In genomic region chr5:139839918-139840317, GRCh38 we compare ENCODE assay signal across 17 cellular contexts. TPM values are rescaled to one million over a fixed set of nuclear protein-coding genes. Genes with fewer than 3 reads are reported as not detected.
DNase-seq lines count a peak whose midpoint lies in the region; ATAC-seq and TF ChIP-seq lines count a peak whose summit lies in the region.
"Had no signal": no experiment of that assay in that cellular context is flagged by ENCODE, and none has a peak within 500 bp of the region (broad histone marks: within the 10 kb centered on the region; RNA-seq: fewer than 3 reads in every experiment).

No MANE protein-coding gene starts in this region.

- H3K27ac ChIP-seq in RWPE2 (ENCODE audit: poor library complexity, severe bottlenecking) (no peak overlapping the region), osteoblast (ENCODE audit: low read depth, low read length) (no peak overlapping the region), upper lobe of right lung (no peak overlapping the region), tibial nerve (no peak overlapping the region)
- H3K27ac ChIP-seq: BLaER1 had no signal

- no peaks in the 10 kb centered on the region for H3K36me3 Mint-ChIP-seq in activated naive CD8-positive, alpha-beta T cell treated with anti-CD3 and anti-CD28 coated beads, Interleukin-2, amount 10 ng/mL, durations not matched to agents 7 days and 5 days
- H3K36me3 Mint-ChIP-seq in activated naive CD8-positive, alpha-beta T cell treated with anti-CD3 and anti-CD28 coated beads for 36 hours, result no peaks in the 10 kb centered on the region
- H3K36me3 Mint-ChIP-seq: CD8-positive, alpha-beta T cell had no signal

- peaks cover 3% of the 10 kb centered on the region for H3K4me1 Mint-ChIP-seq in activated naive CD8-positive, alpha-beta T cell treated with anti-CD3 and anti-CD28 coated beads, Interleukin-2, amount 10 ng/mL, durations not matched to agents 7 days and 5 days
- peaks cover 12% of the 10 kb centered on the region for H3K4me1 Mint-ChIP-seq in activated naive CD8-positive, alpha-beta T cell treated with anti-CD3 and anti-CD28 coated beads for 36 hours

- no peak for TF ChIP-seq EP300 in tibial nerve (IDR thresholded peaks at IDR 0.05)

- no peak for ATAC-seq in activated naive CD8-positive, alpha-beta T cell treated with anti-CD3 and anti-CD28 coated beads, Interleukin-2, amount 10 ng/mL, durations not matched to agents 7 days and 5 days (ENCODE audit: low read depth)
- no peak for ATAC-seq in RWPE2 (ENCODE audit: low read depth)
- ATAC-seq in upper lobe of right lung, result no peak
- ATAC-seq: CD8-positive, alpha-beta T cell; GM12878 had no signal

- TF ChIP-seq POLR2A in tibial nerve (IDR thresholded peaks at IDR 0.05), result no peak

- no peaks in the 10 kb centered on the region for H3K9me3 Mint-ChIP-seq in activated naive CD8-positive, alpha-beta T cell treated with anti-CD3 and anti-CD28 coated beads, Interleukin-2, amount 10 ng/mL, durations not matched to agents 7 days and 5 days
- no peaks in the 10 kb centered on the region for H3K9me3 Mint-ChIP-seq in activated naive CD8-positive, alpha-beta T cell treated with anti-CD3 and anti-CD28 coated beads for 36 hours
- H3K9me3 Mint-ChIP-seq: CD8-positive, alpha-beta T cell; H9 had no signal

- DNase-seq in activated naive CD8-positive, alpha-beta T cell treated with anti-CD3 and anti-CD28 coated beads, Interleukin-2, amount 10 ng/mL, durations not matched to agents 7 days and 5 days, result peak; percentile 10
- DNase-seq in activated naive CD8-positive, alpha-beta T cell treated with anti-CD3 and anti-CD28 coated beads for 36 hours, result no peak
- DNase-seq in RWPE2 (ENCODE audit: low spot score) (peak; percentile 60), osteoblast (ENCODE audit: insufficient read length, low spot score, missing footprints) (peak; percentile 35), upper lobe of right lung (peak; percentile 15), tibial nerve (ENCODE audit: low spot score in 2 of 2) (no peak), pons (ENCODE audit: low spot score) (no peak)
- DNase-seq: 8988T; Calu3; CD8-positive, alpha-beta T cell; DMS53; DND-41; EL; H9 had no signal

- H3K4me3 ChIP-seq in RWPE2 (ENCODE audit: severe bottlenecking) (no peak overlapping the region), osteoblast (ENCODE audit: insufficient read depth, low read length) (no peak overlapping the region), upper lobe of right lung (no peak overlapping the region), tibial nerve (no peak overlapping the region)
- H3K4me3 ChIP-seq: BLaER1, GM12878 had no signal

- H3K9me3 ChIP-seq in RWPE2 (ENCODE audit: severe bottlenecking), result no peaks in the 10 kb centered on the region
- H3K9me3 ChIP-seq in osteoblast (ENCODE audit: low read depth, low read length), result no peaks in the 10 kb centered on the region
- no peaks in the 10 kb centered on the region for H3K9me3 ChIP-seq in upper lobe of right lung
- no peaks in the 10 kb centered on the region for H3K9me3 ChIP-seq in tibial nerve
- H3K9me3 ChIP-seq: BLaER1 had no signal

- H3K4me1 ChIP-seq in RWPE2 (ENCODE audit: insufficient read depth, poor library complexity, severe bottlenecking), result no peaks in the 10 kb centered on the region
- no peaks in the 10 kb centered on the region for H3K4me1 ChIP-seq in osteoblast (ENCODE audit: insufficient read depth, low read length)
- H3K4me1 ChIP-seq in upper lobe of right lung, result peaks cover 4% of the 10 kb centered on the region
- no peaks in the 10 kb centered on the region for H3K4me1 ChIP-seq in tibial nerve

- H3K36me3 ChIP-seq in RWPE2 (ENCODE audit: low read depth), result no peaks in the 10 kb centered on the region
- no peaks in the 10 kb centered on the region for H3K36me3 ChIP-seq in osteoblast (ENCODE audit: insufficient read depth, low read length)
- H3K36me3 ChIP-seq in upper lobe of right lung, result no peaks in the 10 kb centered on the region
- H3K36me3 ChIP-seq in tibial nerve, result no peaks in the 10 kb centered on the region
- H3K36me3 ChIP-seq: BLaER1 had no signal

- H3K27me3 ChIP-seq in RWPE2 (ENCODE audit: insufficient read depth, poor library complexity, severe bottlenecking), result no peaks in the 10 kb centered on the region
- peaks cover 17% of the 10 kb centered on the region for H3K27me3 ChIP-seq in osteoblast (ENCODE audit: insufficient read depth, low read length)
- no peaks in the 10 kb centered on the region for H3K27me3 ChIP-seq in upper lobe of right lung
- no peaks in the 10 kb centered on the region for H3K27me3 ChIP-seq in tibial nerve
- H3K27me3 ChIP-seq: BLaER1 had no signal

- TF ChIP-seq CTCF in RWPE2 (IDR thresholded peaks at IDR 0.05; ENCODE audit: poor library complexity, severe bottlenecking), result no peak
- no peak for TF ChIP-seq CTCF in osteoblast (IDR thresholded peaks at IDR 0.05; ENCODE audit: extremely low read depth, low read depth, low read length)
- TF ChIP-seq CTCF in upper lobe of right lung (IDR thresholded peaks at IDR 0.05), result no peak
- no peak for TF ChIP-seq CTCF in tibial nerve (IDR thresholded peaks at IDR 0.05)

- no peaks in the 10 kb centered on the region for H3K79me2 ChIP-seq in osteoblast (ENCODE audit: insufficient read depth, low read length)

- H3K27ac Mint-ChIP-seq in activated naive CD8-positive, alpha-beta T cell treated with anti-CD3 and anti-CD28 coated beads, Interleukin-2, amount 10 ng/mL, durations not matched to agents 7 days and 5 days, result no peak overlapping the region
- H3K27ac Mint-ChIP-seq in activated naive CD8-positive, alpha-beta T cell treated with anti-CD3 and anti-CD28 coated beads for 36 hours, result no peak overlapping the region
- H3K27ac Mint-ChIP-seq: CD8-positive, alpha-beta T cell; H9 had no signal

- POLR2A ChIA-PET in activated naive CD8-positive, alpha-beta T cell treated with anti-CD3 and anti-CD28 coated beads, Interleukin-2, amount 10 ng/mL, durations not matched to agents 7 days and 5 days (lab: Charles Lee), result no interaction called here

- intact Hi-C loops in upper lobe of right lung (cut with DNase I), result no loop called here

- no peak overlapping the region for H3K4me3 Mint-ChIP-seq in activated naive CD8-positive, alpha-beta T cell treated with anti-CD3 and anti-CD28 coated beads, Interleukin-2, amount 10 ng/mL, durations not matched to agents 7 days and 5 days
- no peak overlapping the region for H3K4me3 Mint-ChIP-seq in activated naive CD8-positive, alpha-beta T cell treated with anti-CD3 and anti-CD28 coated beads for 36 hours
- H3K4me3 Mint-ChIP-seq: CD8-positive, alpha-beta T cell; H9 had no signal

- H3K27me3 Mint-ChIP-seq in activated naive CD8-positive, alpha-beta T cell treated with anti-CD3 and anti-CD28 coated beads, Interleukin-2, amount 10 ng/mL, durations not matched to agents 7 days and 5 days, result peaks cover 7% of the 10 kb centered on the region
- H3K27me3 Mint-ChIP-seq in activated naive CD8-positive, alpha-beta T cell treated with anti-CD3 and anti-CD28 coated beads for 36 hours, result peaks cover 11% of the 10 kb centered on the region

- 79 to 88% methylated on average over 8 of the region's 8 CpGs for WGBS in tibial nerve, 2 donors

- no peaks in the 10 kb centered on the region for H4K20me1 ChIP-seq in osteoblast (ENCODE audit: insufficient read depth, low read length)
- H4K20me1 ChIP-seq: BLaER1 had no signal

- no peak overlapping the region for H3K4me2 ChIP-seq in osteoblast (ENCODE audit: insufficient read depth, low read length)
- H3K4me2 ChIP-seq: BLaER1 had no signal

- H2AFZ ChIP-seq in osteoblast (ENCODE audit: low read length), result no peak overlapping the region

RNA-seq across cellular contexts. Expression of gene PSD2, which starts 44.3 kb away (rescaled TPM):
- total RNA-seq in activated naive CD8-positive, alpha-beta T cell treated with anti-CD3 and anti-CD28 coated beads, Interleukin-2, amount 10 ng/mL, durations not matched to agents 7 days and 5 days, result under 1 TPM; 0.08 to 0.09 TPM
- total RNA-seq in activated naive CD8-positive, alpha-beta T cell treated with anti-CD3 and anti-CD28 coated beads for 36 hours, result not detected
- total RNA-seq in osteoblast (0.29 and 0.36 TPM in 2 replicates), upper lobe of right lung (not detected), tibial nerve (under 1 TPM in 3 of 4 donors, not detected in 1; under 0.01 to 0.30 (median 0.21) TPM)
- total RNA-seq: Calu3, GM12878, HT-29 had no signal

Comparison
In these comparisons a context has a peak if more than half of its experiments do, and no peak if none do; other contexts are left out.
1. DNase-seq: peak in activated naive CD8-positive, alpha-beta T cell treated with anti-CD3 and anti-CD28 coated beads, Interleukin-2, amount 10 ng/mL, durations not matched to agents 7 days and 5 days (single experiment), RWPE2 (single experiment), osteoblast (single experiment) and upper lobe of right lung (single experiment); none in activated naive CD8-positive, alpha-beta T cell treated with anti-CD3 and anti-CD28 coated beads for 36 hours (single experiment), tibial nerve (0 of 2) and pons (single experiment).